Comparison of ENCODE assay signal across 9 cellular contexts in genomic region chr5:141843156-141843927, GRCh38.
DNase-seq lines count a peak whose midpoint lies in the region; ATAC-seq and TF ChIP-seq lines count a peak whose summit lies in the region.
"Had no signal": no experiment of that assay in that cellular context is flagged by ENCODE, and none has a peak within 500 bp of the region (broad histone marks: within the 10 kb centered on the region; RNA-seq: fewer than 3 reads in every experiment).

No MANE protein-coding gene starts in this region.

- H3K27ac ChIP-seq in RWPE2 (ENCODE audit: poor library complexity, severe bottlenecking) (no peak overlapping the region), parathyroid adenoma (peak overlapping the region; percentile 47)

- H3K36me3 ChIP-seq in RWPE2 (ENCODE audit: low read depth) (no peaks in the 10 kb centered on the region), parathyroid adenoma (ENCODE audit: control insufficient read depth, insufficient read depth, low read length) (no peaks in the 10 kb centered on the region)

- TF ChIP-seq CTCF in RWPE2 (IDR thresholded peaks at IDR 0.05; ENCODE audit: poor library complexity, severe bottlenecking) (no peak), fibroblast of pulmonary artery (IDR thresholded peaks at IDR 0.05; ENCODE audit: low read length, missing control alignments) (no peak), parathyroid adenoma (IDR thresholded peaks at IDR 0.05) (no peak)

- peak overlapping the region; percentile 26 for H2AFZ ChIP-seq in parathyroid adenoma

- H3K4me2 ChIP-seq in parathyroid adenoma (ENCODE audit: low read length): peak overlapping the region; percentile 50

- no peaks in the 10 kb centered on the region for H3K27me3 ChIP-seq in RWPE2 (ENCODE audit: insufficient read depth, poor library complexity, severe bottlenecking)
- no peaks in the 10 kb centered on the region for H3K27me3 ChIP-seq in parathyroid adenoma (ENCODE audit: control insufficient read depth, insufficient read depth, low read length)

- H3K4me1 ChIP-seq in RWPE2 (ENCODE audit: insufficient read depth, poor library complexity, severe bottlenecking) (peaks cover 12% of the 10 kb centered on the region), parathyroid adenoma (peaks cover 39% of the 10 kb centered on the region)

- H3K4me3 ChIP-seq in RWPE2 (ENCODE audit: severe bottlenecking): no peak overlapping the region
- H3K4me3 ChIP-seq in fibroblast of pulmonary artery (replicated peaks; ENCODE audit: low read depth, low read length): no peak overlapping the region
- H3K4me3 ChIP-seq in parathyroid adenoma (ENCODE audit: low read depth, low read length): no peak overlapping the region

- H3K9me3 ChIP-seq in RWPE2 (ENCODE audit: severe bottlenecking): no peaks in the 10 kb centered on the region
- H3K9me3 ChIP-seq in parathyroid adenoma (ENCODE audit: control insufficient read depth, low read length): no peaks in the 10 kb centered on the region

- DNase-seq in EL: peak; percentile 70
- no peak for DNase-seq in RWPE2 (ENCODE audit: low spot score)
- peak; percentile 36 for DNase-seq in fibroblast of pulmonary artery (ENCODE audit: low read depth)
- no peak for DNase-seq in NCI-H1436 treated with DMSO at 0.1 percent for 48 hours (lab: John Stamatoyannopoulos, UW)
- no peak for DNase-seq in stimulated activated CD8-positive, alpha-beta memory T cell treated with anti-CD3 and anti-CD28 coated beads, Interleukin-4, amount 100 ng/mL, for 48 hours
- DNase-seq: central memory CD4-positive, alpha-beta T cell had no signal

- H3K79me2 ChIP-seq in parathyroid adenoma: no peaks in the 10 kb centered on the region

- H3K9ac ChIP-seq in parathyroid adenoma: no peak overlapping the region

- ATAC-seq in RWPE2 (ENCODE audit: low read depth): peak; percentile 24
- ATAC-seq in GM21390 (IDR thresholded peaks at IDR 0.05; ENCODE audit: unreplicated experiment): no peak
- no peak for ATAC-seq in GM18502 (IDR thresholded peaks at IDR 0.05; ENCODE audit: poor library complexity, unreplicated experiment)

Comparison
In these comparisons a context has a peak if more than half of its experiments do, and no peak if none do; other contexts are left out.
1. DNase-seq: peak in EL (single experiment) and fibroblast of pulmonary artery (single experiment); none in RWPE2 (single experiment), NCI-H1436 treated with DMSO at 0.1 percent for 48 hours (single experiment) and stimulated activated CD8-positive, alpha-beta memory T cell treated with anti-CD3 and anti-CD28 coated beads, Interleukin-4, amount 100 ng/mL, for 48 hours (single experiment).